19 cellular contexts compared by ENCODE assay signal in the genomic region with DNA sequence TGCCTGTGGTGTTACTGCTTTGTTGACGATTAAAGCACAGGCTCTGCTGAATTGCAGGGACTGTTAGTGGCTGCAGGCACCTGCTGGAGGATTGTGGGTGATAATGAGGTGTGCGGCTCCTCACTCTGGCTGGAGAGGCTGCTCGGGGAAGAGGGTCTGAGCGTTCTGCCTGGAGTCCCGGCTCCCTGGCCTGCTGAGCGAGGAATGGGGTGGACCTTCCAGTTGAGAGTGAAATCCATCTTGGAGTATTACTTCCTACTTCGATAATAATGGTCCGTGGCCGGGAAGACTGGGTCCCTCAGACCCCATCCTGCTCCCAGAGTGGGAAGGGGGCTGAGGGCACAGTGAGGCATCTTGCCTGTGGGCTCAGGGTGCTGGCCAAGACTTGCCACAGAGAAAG.
A peak's percentile ranks its signal among the peaks of the same experiment; 100 is the strongest.
DNase-seq lines count a peak whose midpoint lies in the region.
"Had no signal": no experiment of that assay in that cellular context is flagged by ENCODE, and none has a peak within 500 bp of the region (broad histone marks: within the 10 kb centered on the region; RNA-seq: fewer than 3 reads in every experiment).

No MANE protein-coding gene starts in this region.

- DNase-seq in activated effector memory CD4-positive, alpha-beta T cell treated with anti-CD3 and anti-CD28 coated beads, Interleukin-2, amount 50 U/mL, for 16 hours = peak; percentile 19
- no peak for DNase-seq in activated effector memory CD4-positive, alpha-beta T cell treated with Interleukin-2 at 50 U/mL for 16 hours
- DNase-seq in NCI-H1436 treated with DMSO at 0.1 percent for 48 hours (lab: John Stamatoyannopoulos, UW) (peak; percentile 4), islet precursor cell (peak; percentile 39), HPDE6-E6E7 (ENCODE audit: extremely low spot score) (no peak), NCI-H345 treated with DMSO at 0.1 percent for 48 hours (lab: John Stamatoyannopoulos, UW; ENCODE audit: unreplicated experiment) (no peak)
- no peak for DNase-seq in stimulated activated naive CD4-positive, alpha-beta T cell (lab: John Stamatoyannopoulos, UW)
- DNase-seq: ACHN; activated CD4-positive, alpha-beta T cell treated with anti-CD3 and anti-CD28 coated beads for 4 hours; BE2C; DMS153; KBM-7; left colon; NCI-H1105 treated with DMSO at 0.1 percent for 48 hours; NCI-H2029; NCI-H526; PC-9; SHP77; stimulated activated naive CD4-positive, alpha-beta T cell treated with Interleukin-2 at 50 U/mL for 16 hours had no signal

Comparison
In these comparisons a context has a peak if more than half of its experiments do, and no peak if none do; other contexts are left out.
1. DNase-seq: peak in activated effector memory CD4-positive, alpha-beta T cell treated with anti-CD3 and anti-CD28 coated beads, Interleukin-2, amount 50 U/mL, for 16 hours (single experiment), NCI-H1436 treated with DMSO at 0.1 percent for 48 hours (single experiment) and islet precursor cell (single experiment); none in activated effector memory CD4-positive, alpha-beta T cell treated with Interleukin-2 at 50 U/mL for 16 hours (single experiment), HPDE6-E6E7 (single experiment), NCI-H345 treated with DMSO at 0.1 percent for 48 hours (single experiment) and stimulated activated naive CD4-positive, alpha-beta T cell (0 of 6).